In the genomic region with DNA sequence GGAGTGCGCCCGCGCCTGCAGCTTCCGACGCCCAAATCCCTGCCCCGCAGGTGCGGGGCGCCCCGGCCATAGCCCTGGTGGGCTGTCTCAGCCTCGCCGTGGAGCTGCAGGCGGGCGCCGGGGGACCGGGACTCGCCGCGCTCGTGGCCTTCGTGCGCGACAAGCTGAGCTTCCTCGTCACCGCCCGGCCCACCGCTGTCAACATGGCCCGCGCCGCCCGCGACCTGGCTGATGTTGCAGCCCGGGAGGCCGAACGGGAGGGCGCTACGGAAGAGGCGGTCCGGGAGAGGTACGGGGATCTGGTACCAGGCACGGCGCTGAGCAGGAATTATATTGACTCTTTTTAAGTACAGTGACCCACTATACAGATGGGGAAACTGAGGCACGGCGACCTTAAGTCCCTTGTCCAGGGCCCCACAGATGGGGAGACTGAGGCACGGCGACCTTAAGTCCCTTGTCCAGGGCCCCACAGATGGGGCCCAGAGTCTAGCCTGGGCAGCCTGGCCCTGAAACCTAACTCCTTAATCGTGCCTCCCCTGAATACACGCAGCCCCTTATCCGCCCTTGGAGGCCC, we compare ENCODE assay signal across 8 cellular contexts. TPM values are rescaled to one million over a fixed set of nuclear protein-coding genes. Genes with fewer than 3 reads are reported as not detected.
A peak's percentile ranks its signal among the peaks of the same experiment; 100 is the strongest.
DNase-seq lines count a peak whose midpoint lies in the region; ATAC-seq, FAIRE-seq and TF ChIP-seq lines count a peak whose summit lies in the region.

No MANE protein-coding gene starts in this region.

- H3K9ac ChIP-seq in HUES6 (ENCODE audit: low read length), result peak overlapping the region; percentile 67

- peak overlapping the region; percentile 61 for H3K4me3 ChIP-seq in CD4-positive, CD25-positive, alpha-beta regulatory T cell (ENCODE audit: low read depth, low read length)
- H3K4me3 ChIP-seq in HUES6 (ENCODE audit: low read depth, low read length), result peak overlapping the region; percentile 72
- H3K4me3 ChIP-seq in epithelial cell of proximal tubule (ENCODE audit: low read depth, low read length), result peak overlapping the region; percentile 81

- H3K4me3 Mint-ChIP-seq in CD4-positive, CD25-positive, alpha-beta regulatory T cell, result peak overlapping the region; percentile 91 to 94 (median 93)
- H3K4me3 Mint-ChIP-seq in natural killer cell treated with Interleukin-12 subunit alpha and Interleukin-12 subunit beta and Interleukin-15 and Interleukin-18, amount 100 ng/mL, for 72 hours, result peak overlapping the region; percentile 90

- peak overlapping the region; percentile 94 to 96 (median 94) for H3K27ac Mint-ChIP-seq in CD4-positive, CD25-positive, alpha-beta regulatory T cell
- H3K27ac Mint-ChIP-seq in natural killer cell treated with Interleukin-12 subunit alpha and Interleukin-12 subunit beta and Interleukin-15 and Interleukin-18, amount 100 ng/mL, for 72 hours, result peak overlapping the region; percentile 55 to 61

- H3K4me1 Mint-ChIP-seq in CD4-positive, CD25-positive, alpha-beta regulatory T cell, result peaks cover 0 to 28% (median 15%) of the 10 kb centered on the region in 4 donors
- peaks cover 12 to 18% of the 10 kb centered on the region in 2 donors for H3K4me1 Mint-ChIP-seq in natural killer cell treated with Interleukin-12 subunit alpha and Interleukin-12 subunit beta and Interleukin-15 and Interleukin-18, amount 100 ng/mL, for 72 hours (ENCODE audit: low read depth in 2 of 2)

- H3K27me3 Mint-ChIP-seq in CD4-positive, CD25-positive, alpha-beta regulatory T cell, result no peaks in the 10 kb centered on the region
- H3K27me3 Mint-ChIP-seq in natural killer cell treated with Interleukin-12 subunit alpha and Interleukin-12 subunit beta and Interleukin-15 and Interleukin-18, amount 100 ng/mL, for 72 hours, result no peaks in the 10 kb centered on the region

- peaks cover 6% of the 10 kb centered on the region for H3K36me3 Mint-ChIP-seq in CD4-positive, CD25-positive, alpha-beta regulatory T cell
- H3K36me3 Mint-ChIP-seq in natural killer cell treated with Interleukin-12 subunit alpha and Interleukin-12 subunit beta and Interleukin-15 and Interleukin-18, amount 100 ng/mL, for 72 hours, result no peaks in the 10 kb centered on the region

- peaks cover 20% of the 10 kb centered on the region for H3K4me1 ChIP-seq in CD4-positive, CD25-positive, alpha-beta regulatory T cell (ENCODE audit: control insufficient read depth, insufficient read depth, low read length, poor library complexity, severe bottlenecking)
- H3K4me1 ChIP-seq in HUES6 (ENCODE audit: control insufficient read depth, insufficient read depth, low read length), result peaks cover 10% of the 10 kb centered on the region; the same call in 1 of the 2 replicates

- peak; percentile 61 to 62 for ATAC-seq in CD4-positive, CD25-positive, alpha-beta regulatory T cell (ENCODE audit: low read depth in 2 of 2)
- peak; percentile 73 to 75 for ATAC-seq in natural killer cell treated with Interleukin-12 subunit alpha and Interleukin-12 subunit beta and Interleukin-15 and Interleukin-18, amount 100 ng/mL, for 72 hours

- no peak for TF ChIP-seq CTCF in epithelial cell of proximal tubule (conservative IDR thresholded peaks at IDR 0.05; ENCODE audit: low read depth, low read length)

- no peaks in the 10 kb centered on the region for H3K9me3 ChIP-seq in CD4-positive, CD25-positive, alpha-beta regulatory T cell (ENCODE audit: control insufficient read depth in 2 of 2, low read length in 2 of 2)
- no peaks in the 10 kb centered on the region for H3K9me3 ChIP-seq in HUES6 (ENCODE audit: control insufficient read depth, insufficient read depth, low read depth, low read length)

- DNase-seq in CD4-positive, CD25-positive, alpha-beta regulatory T cell, result peak in 2 of 3 donors; percentile 30 to 55
- peak; percentile 74 for DNase-seq in activated CD8-positive, alpha-beta memory T cell treated with anti-CD3 and anti-CD28 coated beads for 24 hours
- DNase-seq in epithelial cell of proximal tubule (ENCODE audit: low read depth) (no peak), NCI-H446 (lab: John Stamatoyannopoulos, UW) (no peak), globus pallidus (ENCODE audit: low spot score) (no peak), RCC 7860 (ENCODE audit: low spot score) (no peak)
- DNase-seq in natural killer cell treated with Interleukin-12 subunit alpha and Interleukin-12 subunit beta and Interleukin-15 and Interleukin-18, amount 100 ng/mL, for 72 hours (ENCODE audit: low spot score), result peak; percentile 62

- H3K9me3 Mint-ChIP-seq in CD4-positive, CD25-positive, alpha-beta regulatory T cell, result no peaks in the 10 kb centered on the region
- no peaks in the 10 kb centered on the region for H3K9me3 Mint-ChIP-seq in natural killer cell treated with Interleukin-12 subunit alpha and Interleukin-12 subunit beta and Interleukin-15 and Interleukin-18, amount 100 ng/mL, for 72 hours

- H3K36me3 ChIP-seq in CD4-positive, CD25-positive, alpha-beta regulatory T cell (ENCODE audit: control insufficient read depth, insufficient read depth, low read length), result peaks cover 21% of the 10 kb centered on the region
- H3K36me3 ChIP-seq in HUES6 (ENCODE audit: control insufficient read depth, insufficient read depth, low read length), result peaks cover 38% of the 10 kb centered on the region

- no peaks in the 10 kb centered on the region for H3K27me3 ChIP-seq in CD4-positive, CD25-positive, alpha-beta regulatory T cell (ENCODE audit: control insufficient read depth, insufficient read depth, low read length)
- H3K27me3 ChIP-seq in HUES6 (ENCODE audit: control insufficient read depth, insufficient read depth, low read length), result no peaks in the 10 kb centered on the region

- H3K27ac ChIP-seq in CD4-positive, CD25-positive, alpha-beta regulatory T cell (ENCODE audit: insufficient read depth, low read length, poor library complexity, severe bottlenecking), result peak overlapping the region; percentile 41
- no peak overlapping the region for H3K27ac ChIP-seq in HUES6 (ENCODE audit: low read depth, low read length)

- FAIRE-seq in RCC 7860 (lab: Jason Lieb, UNC), result no peak

RNA-seq across cellular contexts. Expression of a gene that starts 0.6 kb away (rescaled TPM):
- 38.2 TPM for total RNA-seq in CD4-positive, CD25-positive, alpha-beta regulatory T cell
- 1 to 10 TPM; 6.6 to 9.3 (median 8.5) TPM for polyA plus RNA-seq in CD4-positive, CD25-positive, alpha-beta regulatory T cell
- total RNA-seq in epithelial cell of proximal tubule, result 47.8 and 63.0 TPM in 2 replicates
- total RNA-seq in natural killer cell treated with Interleukin-12 subunit alpha and Interleukin-12 subunit beta and Interleukin-15 and Interleukin-18, amount 100 ng/mL, for 72 hours, result 10 to 100 TPM; 29.1 to 70.0 TPM

RNA-seq across cellular contexts. Expression of a gene that starts 9.3 kb away (rescaled TPM):
- 61.2 TPM for total RNA-seq in CD4-positive, CD25-positive, alpha-beta regulatory T cell
- 100 to 1,000 TPM; 205 to 244 (median 237) TPM for polyA plus RNA-seq in CD4-positive, CD25-positive, alpha-beta regulatory T cell
- total RNA-seq in epithelial cell of proximal tubule, result 197 and 200 TPM in 2 replicates
- 10 to 100 TPM; 53.0 to 83.6 TPM for total RNA-seq in natural killer cell treated with Interleukin-12 subunit alpha and Interleukin-12 subunit beta and Interleukin-15 and Interleukin-18, amount 100 ng/mL, for 72 hours

RNA-seq across cellular contexts. Expression of a gene that starts 30.3 kb away (rescaled TPM):
- total RNA-seq in CD4-positive, CD25-positive, alpha-beta regulatory T cell, result 4.5 TPM
- polyA plus RNA-seq in CD4-positive, CD25-positive, alpha-beta regulatory T cell, result under 1 TPM; 0.46 to 0.82 (median 0.54) TPM
- total RNA-seq in epithelial cell of proximal tubule, result 9.4 and 13.5 TPM in 2 replicates
- 1 to 10 TPM; 8.3 to 9.7 TPM for total RNA-seq in natural killer cell treated with Interleukin-12 subunit alpha and Interleukin-12 subunit beta and Interleukin-15 and Interleukin-18, amount 100 ng/mL, for 72 hours

Comparison
In these comparisons a context has a peak if more than half of its experiments do, and no peak if none do; other contexts are left out.
1. DNase-seq: peak in CD4-positive, CD25-positive, alpha-beta regulatory T cell (2 of 3), activated CD8-positive, alpha-beta memory T cell treated with anti-CD3 and anti-CD28 coated beads for 24 hours (single experiment) and natural killer cell treated with Interleukin-12 subunit alpha and Interleukin-12 subunit beta and Interleukin-15 and Interleukin-18, amount 100 ng/mL, for 72 hours (single experiment); none in epithelial cell of proximal tubule (single experiment), NCI-H446 (0 of 2), globus pallidus (single experiment) and RCC 7860 (single experiment).
2. Peak in every context shown above with its lines, with median percentiles within 50 percentile points of each other: H3K4me3 ChIP-seq.